17 cellular contexts compared by ENCODE assay signal in the genomic region with DNA sequence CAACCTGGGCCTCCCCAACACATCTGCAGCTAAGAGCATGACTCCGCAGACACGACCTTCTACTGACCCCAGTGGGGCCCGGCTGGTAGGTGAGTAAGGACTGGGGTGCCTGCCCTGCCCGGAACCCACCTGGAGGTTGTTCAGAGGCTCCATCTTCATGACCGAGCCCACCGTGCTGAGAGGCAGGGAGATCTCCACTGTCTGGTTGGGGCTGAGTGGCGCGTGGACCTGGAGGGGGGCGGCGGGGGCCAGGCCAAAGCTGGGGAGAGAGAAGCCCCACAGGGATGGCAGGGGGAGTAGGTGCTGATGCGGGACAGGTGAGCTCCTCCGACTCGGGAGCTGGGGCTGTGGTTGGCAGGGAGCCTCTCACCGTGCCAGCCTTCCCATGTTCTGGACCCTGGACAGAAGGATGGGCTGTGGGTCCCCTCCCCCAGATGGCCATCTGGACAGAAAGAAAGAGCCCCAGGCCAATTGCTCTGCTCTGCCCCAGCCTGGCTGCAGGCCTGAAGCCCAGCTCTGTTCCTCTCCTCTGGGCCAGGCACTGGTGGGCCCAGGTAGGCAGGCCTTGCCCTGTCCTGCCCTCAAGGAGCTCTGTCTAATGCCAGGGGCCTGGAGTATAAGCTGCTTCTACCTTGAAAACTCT. TPM values are rescaled to one million over a fixed set of nuclear protein-coding genes. Genes with fewer than 3 reads are reported as not detected.
DNase-seq lines count a peak whose midpoint lies in the region; ATAC-seq and TF ChIP-seq lines count a peak whose summit lies in the region.
"Had no signal": no experiment of that assay in that cellular context is flagged by ENCODE, and none has a peak within 500 bp of the region (broad histone marks: within the 10 kb centered on the region; RNA-seq: fewer than 3 reads in every experiment).

No MANE protein-coding gene starts in this region.

- intact Hi-C loops in psoas muscle (cut with DNase I), result no loop called here

- H3K27me3 Mint-ChIP-seq in HFFc6 (ENCODE audit: insufficient read depth), result peaks cover 2% of the 10 kb centered on the region; the same call in 1 of the 2 replicates
- H3K27me3 Mint-ChIP-seq in endothelial cell (ENCODE audit: unreplicated experiment), result peaks cover 12% of the 10 kb centered on the region
- H3K27me3 Mint-ChIP-seq: CD4-positive, alpha-beta T cell had no signal

- no peaks in the 10 kb centered on the region; the same call in 1 of the 2 replicates for H3K36me3 Mint-ChIP-seq in HFFc6 (ENCODE audit: low read depth)
- peaks cover 31% of the 10 kb centered on the region for H3K36me3 Mint-ChIP-seq in endothelial cell (ENCODE audit: low read depth, unreplicated experiment)

- H3K9me3 Mint-ChIP-seq in HFFc6 (no peaks in the 10 kb centered on the region), endothelial cell (ENCODE audit: unreplicated experiment) (no peaks in the 10 kb centered on the region)
- H3K9me3 Mint-ChIP-seq: CD4-positive, alpha-beta T cell had no signal

- H3K9me3 ChIP-seq in BLaER1, result no peaks in the 10 kb centered on the region
- H3K9me3 ChIP-seq in psoas muscle, result no peaks in the 10 kb centered on the region
- H3K9me3 ChIP-seq in effector memory CD4-positive, alpha-beta T cell (ENCODE audit: control insufficient read depth, low read length), result no peaks in the 10 kb centered on the region

- no peak for TF ChIP-seq CTCF in HFFc6 (IDR thresholded peaks at IDR 0.05)
- no peak for TF ChIP-seq CTCF in endothelial cell (IDR thresholded peaks at IDR 0.05; ENCODE audit: unreplicated experiment)
- TF ChIP-seq CTCF in psoas muscle (IDR thresholded peaks at IDR 0.05), result no peak

- H3K9ac ChIP-seq in BLaER1, result peak overlapping the region; percentile 69; the same call in 1 of the 2 replicates

- peak overlapping the region; percentile 84 for H3K27ac ChIP-seq in BLaER1
- peak overlapping the region; percentile 79 for H3K27ac ChIP-seq in psoas muscle
- H3K27ac ChIP-seq in effector memory CD4-positive, alpha-beta T cell (ENCODE audit: insufficient read depth, low read length, poor library complexity, severe bottlenecking), result no peak overlapping the region
- H3K27ac ChIP-seq: HL-60 had no signal

- DNase-seq in HFFc6 (no peak), endothelial cell (ENCODE audit: low spot score) (no peak), psoas muscle (no peak), superior temporal gyrus (ENCODE audit: extremely low spot score) (no peak)
- DNase-seq in effector memory CD4-positive, alpha-beta T cell, result no peak
- DNase-seq: ACHN; CD4-positive, alpha-beta T cell; GDM1; NCI-H1105; NCI-H1694 treated with DMSO at 0.1 percent for 48 hours; NCI-H2107; NCI-H2227 treated with DMSO at 0.1 percent for 48 hours; NCI-H524 treated with DMSO at 0.1 percent for 48 hours had no signal

- H3K4me3 ChIP-seq in BLaER1 (no peak overlapping the region), psoas muscle (no peak overlapping the region)
- no peak overlapping the region for H3K4me3 ChIP-seq in effector memory CD4-positive, alpha-beta T cell (ENCODE audit: insufficient read depth, low read depth, low read length, poor library complexity, severe bottlenecking)
- H3K4me3 ChIP-seq: GM12878 had no signal

- H3K4me1 Mint-ChIP-seq in HFFc6 (ENCODE audit: low read depth) (peaks cover 20% of the 10 kb centered on the region), endothelial cell (ENCODE audit: unreplicated experiment) (peaks cover 14% of the 10 kb centered on the region)

- H3K4me3 Mint-ChIP-seq in HFFc6, result no peak overlapping the region
- H3K4me3 Mint-ChIP-seq in endothelial cell (ENCODE audit: unreplicated experiment), result no peak overlapping the region
- H3K4me3 Mint-ChIP-seq: CD4-positive, alpha-beta T cell had no signal

- H3K4me2 ChIP-seq in BLaER1, result peak overlapping the region; percentile 79

- H3K36me3 ChIP-seq in BLaER1 (peaks cover 47% of the 10 kb centered on the region), psoas muscle (ENCODE audit: insufficient read depth in 1 of 2, low read depth in 1 of 2) (peaks cover 3 to 54% of the 10 kb centered on the region in 2 donors)
- peaks cover 61% of the 10 kb centered on the region for H3K36me3 ChIP-seq in effector memory CD4-positive, alpha-beta T cell (ENCODE audit: control insufficient read depth, insufficient read depth, low read length)

- ATAC-seq in psoas muscle (no peak), HG02973 (IDR thresholded peaks at IDR 0.05; ENCODE audit: unreplicated experiment) (no peak)
- ATAC-seq: GM12878 had no signal

- H4K20me1 ChIP-seq in BLaER1, result peaks cover 15% of the 10 kb centered on the region; the same call in 1 of the 2 replicates

- H3K27ac Mint-ChIP-seq in HFFc6 (peak overlapping the region; percentile 84), endothelial cell (ENCODE audit: unreplicated experiment) (peak overlapping the region; percentile 57)
- H3K27ac Mint-ChIP-seq: CD4-positive, alpha-beta T cell had no signal

- H3K27me3 ChIP-seq in BLaER1 (no peaks in the 10 kb centered on the region), psoas muscle (ENCODE audit: insufficient read depth in 3 of 3, low read length in 2 of 3) (no peaks in the 10 kb centered on the region)
- H3K27me3 ChIP-seq in effector memory CD4-positive, alpha-beta T cell (replicated peaks; ENCODE audit: control insufficient read depth, insufficient read depth, low read length, poor library complexity, severe bottlenecking), result no peaks in the 10 kb centered on the region

- 78 to 86% (median 84%) methylated on average over 14 of the region's 14 CpGs for WGBS in psoas muscle, 3 donors

- H3K4me1 ChIP-seq in BLaER1, result peaks cover 100% of the 10 kb centered on the region
- H3K4me1 ChIP-seq in psoas muscle, result peaks cover 44% of the 10 kb centered on the region
- H3K4me1 ChIP-seq in effector memory CD4-positive, alpha-beta T cell (ENCODE audit: control insufficient read depth, insufficient read depth, low read length, poor library complexity, severe bottlenecking), result no peaks in the 10 kb centered on the region

RNA-seq across cellular contexts. Expression of a gene that starts 16.3 kb away (rescaled TPM):
- under 1 TPM in 2 of 6 experiments, not detected in 4; 0.24 to 0.28 TPM for total RNA-seq in HFFc6 (2021; fragmentation: NEBNext Ultra II Directional; extraction: Animal tissue kit (Norgen Biotek cat#: 25700))
- 30.1 TPM for total RNA-seq in endothelial cell (ENCODE audit: unreplicated experiment)
- 1 to 10 TPM in 2 of 4 donors, under 1 TPM in 2; 0.61 to 1.2 (median 0.95) TPM for total RNA-seq in psoas muscle
- 1 to 10 TPM in 1 of 3 donors, under 1 TPM in 2; 0.32 to 3.3 (median 0.80) TPM for polyA plus RNA-seq in psoas muscle

RNA-seq across cellular contexts. Expression of a gene that starts 25.3 kb away (rescaled TPM):
- 10 to 100 TPM; 40.5 to 48.8 (median 43.3) TPM for total RNA-seq in HFFc6 (2021; fragmentation: NEBNext Ultra II Directional; extraction: Animal tissue kit (Norgen Biotek cat#: 25700))
- total RNA-seq in endothelial cell (ENCODE audit: unreplicated experiment) (33.6 TPM), psoas muscle (1 to 10 TPM; 4.6 to 7.1 (median 5.7) TPM)
- 10 to 100 TPM in 1 of 3 donors, 1 to 10 TPM in 2; 5.0 to 19.8 (median 5.1) TPM for polyA plus RNA-seq in psoas muscle

RNA-seq across cellular contexts. Expression of a gene that starts 56.6 kb away (rescaled TPM):
- total RNA-seq in HFFc6 (2021; fragmentation: NEBNext Ultra II Directional; extraction: Animal tissue kit (Norgen Biotek cat#: 25700)), result 100 to 1,000 TPM in 1 of 6 experiments, 10 to 100 TPM in 5; 89.1 to 101 (median 89.9) TPM
- total RNA-seq in endothelial cell (ENCODE audit: unreplicated experiment), result 316 TPM
- total RNA-seq in psoas muscle, result 10 to 100 TPM; 26.8 to 35.3 (median 31.1) TPM
- polyA plus RNA-seq in psoas muscle, result 10 to 100 TPM; 17.5 to 32.4 (median 30.6) TPM

Comparison
In these comparisons a context has a peak if more than half of its experiments do, and no peak if none do; other contexts are left out.
1. RNA of a gene that starts 16.3 kb away (total RNA-seq): 30.1 TPM in endothelial cell (single experiment); 0.61 to 1.2 TPM in psoas muscle and 0.24 to 0.28 TPM in HFFc6; every median in the first group is over 10 times any median in the second.